ENCODE assay signal across 27 cellular contexts in the genomic region with DNA sequence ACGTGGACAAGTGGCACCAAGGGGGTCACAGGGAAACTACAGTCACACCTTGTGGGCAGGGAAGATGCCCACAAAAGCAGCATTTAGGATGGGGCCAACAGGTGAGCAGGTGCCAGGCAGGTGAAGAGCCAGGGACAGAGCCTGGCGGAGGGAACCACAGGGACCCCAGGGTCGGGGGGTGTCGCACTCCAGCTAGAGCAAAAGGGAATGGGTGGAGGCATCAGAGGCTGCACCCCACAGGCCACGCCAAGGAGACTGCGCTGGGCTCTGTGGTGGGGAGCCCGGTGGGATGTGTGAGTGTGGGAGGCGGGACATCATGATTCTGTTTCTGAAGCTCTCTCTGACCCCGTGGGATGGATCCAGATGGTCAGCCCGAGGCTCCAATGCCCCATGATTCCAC.
"Had no signal": no experiment of that assay in that cellular context is flagged by ENCODE, and none has a peak within 500 bp of the region (broad histone marks: within the 10 kb centered on the region; RNA-seq: fewer than 3 reads in every experiment).

No MANE protein-coding gene starts in this region.

- ATAC-seq: activated T-helper 17 cell treated with anti-CD3 and anti-CD28 coated beads, Interleukin-2, amount 50 U/mL, for 72 hours; Panc1; Right ventricle myocardium inferior had no signal

- H3K27ac ChIP-seq: KMS-11, SK-N-MC, VCaP had no signal

- H3K4me1 Mint-ChIP-seq: brain had no signal

- H3K4me3 ChIP-seq: SK-N-MC had no signal

- H3K4me3 Mint-ChIP-seq: activated CD4-positive, alpha-beta memory T cell treated with anti-CD3 and anti-CD28 coated beads for 36 hours; activated CD4-positive, alpha-beta T cell treated with anti-CD3 and anti-CD28 coated beads, Interleukin-2, amount 10 ng/mL, durations not matched to agents 7 days and 5 days; activated naive CD4-positive, alpha-beta T cell treated with anti-CD3 and anti-CD28 coated beads for 36 hours; activated naive CD8-positive, alpha-beta T cell; activated T-helper 17 cell treated with anti-CD3 and anti-CD28 coated beads, Interleukin-2, amount 50 U/mL, for 72 hours; brain had no signal

- H3K9me3 Mint-ChIP-seq: activated CD4-positive, alpha-beta memory T cell treated with anti-CD3 and anti-CD28 coated beads for 36 hours; activated CD4-positive, alpha-beta T cell treated with anti-CD3 and anti-CD28 coated beads, Interleukin-2, amount 10 ng/mL, durations not matched to agents 7 days and 5 days; activated naive CD4-positive, alpha-beta T cell treated with anti-CD3 and anti-CD28 coated beads for 36 hours; activated T-helper 17 cell treated with anti-CD3 and anti-CD28 coated beads, Interleukin-2, amount 50 U/mL, for 72 hours; brain had no signal

- H3K27me3 Mint-ChIP-seq: activated CD4-positive, alpha-beta memory T cell treated with anti-CD3 and anti-CD28 coated beads for 36 hours; activated CD4-positive, alpha-beta T cell treated with anti-CD3 and anti-CD28 coated beads, Interleukin-2, amount 10 ng/mL, durations not matched to agents 7 days and 5 days; activated naive CD8-positive, alpha-beta T cell; activated T-helper 17 cell treated with anti-CD3 and anti-CD28 coated beads, Interleukin-2, amount 50 U/mL, for 72 hours; brain had no signal

- H3K27ac Mint-ChIP-seq: activated CD4-positive, alpha-beta memory T cell treated with anti-CD3 and anti-CD28 coated beads for 36 hours; activated CD4-positive, alpha-beta T cell treated with anti-CD3 and anti-CD28 coated beads, Interleukin-2, amount 10 ng/mL, durations not matched to agents 7 days and 5 days; activated naive CD4-positive, alpha-beta T cell treated with anti-CD3 and anti-CD28 coated beads for 36 hours; activated naive CD8-positive, alpha-beta T cell; activated T-helper 17 cell treated with anti-CD3 and anti-CD28 coated beads, Interleukin-2, amount 50 U/mL, for 72 hours; brain had no signal

- DNase-seq: activated CD4-positive, alpha-beta memory T cell treated with anti-CD3 and anti-CD28 coated beads for 36 hours; activated CD4-positive, alpha-beta T cell treated with anti-CD3 and anti-CD28 coated beads, Interleukin-2, amount 10 ng/mL, durations not matched to agents 7 days and 5 days; activated CD4-positive, CD25-positive, alpha-beta regulatory T cell; activated CD8-positive, alpha-beta memory T cell treated with anti-CD3 and anti-CD28 coated beads for 24 hours; activated gamma-delta T cell; activated naive CD4-positive, alpha-beta T cell treated with anti-CD3 and anti-CD28 coated beads for 36 hours; activated T-cell treated with anti-CD3 and anti-CD28 coated beads, Interleukin-2, amount 50 U/mL, for 48 hours; amygdala; NCI-H1092; NCI-H1417; NCI-H1930; NCI-H2107; NCI-H2171 treated with DMSO at 0.1 percent for 48 hours; NCI-H226; NCI-H526; NCI-H82; OCI-M1; RPMI8226; T-helper 1 cell had no signal
